33 cellular contexts compared by ENCODE assay signal in genomic region chr11:60158666-60159065, GRCh38. TPM values are rescaled to one million over a fixed set of nuclear protein-coding genes. Genes with fewer than 3 reads are reported as not detected.
"Had no signal": no experiment of that assay in that cellular context is flagged by ENCODE, and none has a peak within 500 bp of the region (broad histone marks: within the 10 kb centered on the region; RNA-seq: fewer than 3 reads in every experiment).

No MANE protein-coding gene starts in this region.

- H3K27ac ChIP-seq: dorsolateral prefrontal cortex, esophagus muscularis mucosa, foreskin keratinocyte, gastroesophageal sphincter, heart left ventricle, hepatocyte, ovary, psoas muscle, sigmoid colon, stomach, testis, tibial artery had no signal

- DNase-seq: dorsolateral prefrontal cortex; effector CD4-positive, alpha-beta T cell; foreskin keratinocyte; heart left ventricle; kidney; mesenchymal stem cell; mucosa of descending colon; naive thymus-derived CD4-positive, alpha-beta T cell; nephron progenitor cell; occipital lobe; ovary; posterior cingulate gyrus; psoas muscle; right cardiac atrium; sigmoid colon; stimulated activated CD4-positive, alpha-beta T cell treated with anti-CD3 and anti-CD28 coated beads, Interleukin-2, amount 100 ng/mL, for 24 hours; stimulated activated CD4-positive, alpha-beta T cell treated with anti-CD3 and anti-CD28 coated beads, Interleukin-4, amount 100 ng/mL, for 24 hours; stimulated activated naive CD4-positive, alpha-beta T cell treated with Interleukin-2 at 50 U/mL for 16 hours; stomach; testis; tibial artery had no signal

- ATAC-seq: foreskin keratinocyte; gastroesophageal sphincter; heart left ventricle; left lobe of liver; mucosa of descending colon; naive thymus-derived CD4-positive, alpha-beta T cell; psoas muscle; stimulated activated effector memory CD8-positive, alpha-beta T cell treated with anti-CD3 and anti-CD28 coated beads, Interleukin-12 subunit alpha, Interleukin-12 subunit beta, amount 100 ng/mL, for 72 hours had no signal

- H3K9me3 Mint-ChIP-seq: nephron progenitor cell; stimulated activated effector memory CD8-positive, alpha-beta T cell treated with anti-CD3 and anti-CD28 coated beads, Interleukin-12 subunit alpha, Interleukin-12 subunit beta, amount 100 ng/mL, for 72 hours; type B pancreatic cell had no signal

- H3K4me3 ChIP-seq: dorsolateral prefrontal cortex, esophagus muscularis mucosa, gastroesophageal sphincter, heart left ventricle, hepatocyte, lung, mucosa of descending colon, ovary, psoas muscle, sigmoid colon, stomach, testis, tibial artery had no signal

- H3K27me3 Mint-ChIP-seq: type B pancreatic cell had no signal

- H3K79me2 ChIP-seq: hepatocyte had no signal

- H3K36me3 Mint-ChIP-seq: mesothelial cell of epicardium; naive thymus-derived CD4-positive, alpha-beta T cell; stimulated activated effector memory CD8-positive, alpha-beta T cell treated with anti-CD3 and anti-CD28 coated beads, Interleukin-12 subunit alpha, Interleukin-12 subunit beta, amount 100 ng/mL, for 72 hours; type B pancreatic cell had no signal

- H3K27me3 ChIP-seq: esophagus muscularis mucosa, foreskin keratinocyte, gastroesophageal sphincter, heart left ventricle, hepatocyte, ovary, sigmoid colon, stomach, testis, tibial artery had no signal

- H3K9me3 ChIP-seq: esophagus muscularis mucosa, gastroesophageal sphincter, mucosa of descending colon, ovary, psoas muscle, sigmoid colon, stomach, testis, tibial artery had no signal

- H3K27ac Mint-ChIP-seq: mesothelial cell of epicardium; naive thymus-derived CD4-positive, alpha-beta T cell; stimulated activated effector memory CD8-positive, alpha-beta T cell treated with anti-CD3 and anti-CD28 coated beads, Interleukin-12 subunit alpha, Interleukin-12 subunit beta, amount 100 ng/mL, for 72 hours; type B pancreatic cell had no signal

- H3K4me1 Mint-ChIP-seq: mesothelial cell of epicardium; stimulated activated effector memory CD8-positive, alpha-beta T cell treated with anti-CD3 and anti-CD28 coated beads, Interleukin-12 subunit alpha, Interleukin-12 subunit beta, amount 100 ng/mL, for 72 hours had no signal

- FAIRE-seq: colon, kidney had no signal

- H3K36me3 ChIP-seq: esophagus muscularis mucosa, gastroesophageal sphincter, heart left ventricle, ovary, sigmoid colon, stomach, tibial artery had no signal

- H2AFZ ChIP-seq: hepatocyte had no signal

- H3K4me2 ChIP-seq: hepatocyte had no signal

- H3K4me1 ChIP-seq: esophagus muscularis mucosa, foreskin keratinocyte, gastroesophageal sphincter, psoas muscle, sigmoid colon, stomach, testis, tibial artery had no signal

- H3K4me3 Mint-ChIP-seq: mesothelial cell of epicardium; naive thymus-derived CD4-positive, alpha-beta T cell; nephron progenitor cell; stimulated activated effector memory CD8-positive, alpha-beta T cell treated with anti-CD3 and anti-CD28 coated beads, Interleukin-12 subunit alpha, Interleukin-12 subunit beta, amount 100 ng/mL, for 72 hours; type B pancreatic cell had no signal

RNA-seq across cellular contexts. Expression of gene MS4A6A, which starts 24.2 kb away (rescaled TPM):
- total RNA-seq: epithelial cell of proximal tubule, fibroblast of lung, foreskin keratinocyte, mesothelial cell of epicardium, renal cortical epithelial cell had no signal
- polyA plus RNA-seq: fibroblast of lung, foreskin keratinocyte had no signal
